In genomic region chr5:36969700-36970395, GRCh38 we compare ENCODE assay signal across 1 cellular context.
TF ChIP-seq lines count a peak whose summit lies in the region.

No MANE protein-coding gene starts in this region.

TF ChIP-seq in HepG2, 621 proteins besides CTCF, POLR2A, EP300 and RAD21 (continued from another document):
- TF ChIP-seq ZNF691 (CRISPR knock-in tag; IDR thresholded peaks at IDR 0.05; ENCODE audit: borderline replicate concordance, low read depth): no peak
- TF ChIP-seq MAFF (IDR thresholded peaks at IDR 0.05; ENCODE audit: low read depth, low read length): peak; percentile 48; the same call in 1 of the 2 replicates
- peak; percentile 64 for TF ChIP-seq ZNF121 (CRISPR knock-in tag; IDR thresholded peaks at IDR 0.05)
- no peak for TF ChIP-seq MAZ (IDR thresholded peaks at IDR 0.05; ENCODE audit: borderline replicate concordance, low read depth, low read length)
- TF ChIP-seq MAZ (CRISPR knock-in tag; IDR thresholded peaks at IDR 0.05; ENCODE audit: low read depth): no peak
- no peak for TF ChIP-seq HNF4G (IDR thresholded peaks at IDR 0.05; ENCODE audit: borderline replicate concordance, low read depth, low read length)
- TF ChIP-seq HNF4G (CRISPR knock-in tag; IDR thresholded peaks at IDR 0.05; ENCODE audit: borderline replicate concordance, low read depth): no peak
- no peak for TF ChIP-seq IRF1 (CRISPR knock-in tag; IDR thresholded peaks at IDR 0.05; ENCODE audit: low read depth)
- no peak for TF ChIP-seq ZNF468 (CRISPR knock-in tag; IDR thresholded peaks at IDR 0.05)
- TF ChIP-seq MAFK (conservative IDR thresholded peaks at IDR 0.05 in 1 of 2, IDR thresholded peaks at IDR 0.05 in 1 of 2; ENCODE audit: low read length in 2 of 2): peak; percentile 38 to 63; a peak in 3 of 4 replicates
- no peak for TF ChIP-seq ZNF782 (CRISPR knock-in tag; IDR thresholded peaks at IDR 0.05; ENCODE audit: borderline replicate concordance)
- TF ChIP-seq CENPBD1 (CRISPR knock-in tag; IDR thresholded peaks at IDR 0.05; ENCODE audit: borderline replicate concordance, low read depth): no peak
- no peak for TF ChIP-seq MTA3 (CRISPR knock-in tag; IDR thresholded peaks at IDR 0.05)
- TF ChIP-seq ZNF383 (CRISPR knock-in tag; IDR thresholded peaks at IDR 0.05; ENCODE audit: borderline replicate concordance): no peak
TF ChIP-seq in HepG2: peak in this region for 3.
